16 cellular contexts compared by ENCODE assay signal in the genomic region with DNA sequence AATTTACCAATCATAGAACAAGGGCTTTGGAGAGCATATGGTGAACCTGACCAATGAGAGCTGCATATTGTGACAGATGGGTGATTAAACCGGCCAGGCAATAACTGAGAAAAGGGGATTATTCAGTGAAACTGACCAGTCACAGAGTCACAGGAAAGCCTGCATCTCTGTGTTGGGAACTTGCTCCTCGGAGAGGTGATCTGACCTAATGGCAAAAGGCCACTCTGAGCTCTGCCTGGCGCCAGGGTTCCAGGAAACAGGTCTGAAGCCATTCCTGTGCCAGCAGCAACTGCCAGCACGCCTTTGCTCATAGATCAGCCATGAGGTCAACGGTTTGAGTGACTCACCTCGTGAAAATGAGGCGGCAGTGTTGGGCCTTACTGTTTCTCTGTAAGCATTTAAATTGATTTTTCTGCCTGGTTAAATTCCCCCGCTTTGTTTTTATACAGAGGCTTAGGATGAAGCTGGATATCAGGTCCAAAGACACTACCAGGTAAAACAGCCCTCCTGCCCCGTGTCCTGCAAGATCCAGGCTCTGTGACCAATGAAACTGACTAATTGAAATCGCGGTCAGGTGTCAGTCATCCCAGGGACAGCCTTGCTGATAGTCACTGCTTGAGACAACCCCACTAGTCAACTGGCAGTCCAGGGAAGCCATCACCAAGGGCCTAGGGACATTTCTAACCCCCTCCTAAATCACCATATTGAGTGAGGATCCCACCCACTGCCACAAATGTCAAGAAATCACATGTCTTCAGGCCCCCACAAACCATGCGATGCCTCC. TPM values are rescaled to one million over a fixed set of nuclear protein-coding genes. Genes with fewer than 3 reads are reported as not detected.
DNase-seq lines count a peak whose midpoint lies in the region; ATAC-seq and TF ChIP-seq lines count a peak whose summit lies in the region.
"Had no signal": no experiment of that assay in that cellular context is flagged by ENCODE, and none has a peak within 500 bp of the region (broad histone marks: within the 10 kb centered on the region; RNA-seq: fewer than 3 reads in every experiment).

No MANE protein-coding gene starts in this region.

- ATAC-seq in CD8-positive, alpha-beta T cell, result no peak
- ATAC-seq in GM19324 (IDR thresholded peaks at IDR 0.05; ENCODE audit: low FRiP score, unreplicated experiment) (no peak), GM21390 (IDR thresholded peaks at IDR 0.05; ENCODE audit: unreplicated experiment) (no peak)

- POLR2A ChIA-PET in CD8-positive, alpha-beta T cell (lab: Charles Lee), result no interaction called here

- no peaks in the 10 kb centered on the region for H3K36me3 ChIP-seq in CD8-positive, alpha-beta T cell (ENCODE audit: insufficient read depth, low read length)
- H3K36me3 ChIP-seq: tibial artery had no signal

- H3K27ac ChIP-seq in CD8-positive, alpha-beta T cell (ENCODE audit: low read depth, low read length), result no peak overlapping the region
- H3K27ac ChIP-seq: tibial artery had no signal

- H3K4me1 Mint-ChIP-seq in type B pancreatic cell (ENCODE audit: unreplicated experiment), result peaks cover 13% of the 10 kb centered on the region
- no peaks in the 10 kb centered on the region for H3K4me1 Mint-ChIP-seq in CD8-positive, alpha-beta T cell (ENCODE audit: low read depth)

- TF ChIP-seq CTCF in foreskin fibroblast (IDR thresholded peaks at IDR 0.05; ENCODE audit: low read depth, low read length), result no peak
- TF ChIP-seq CTCF in type B pancreatic cell (conservative IDR thresholded peaks at IDR 0.05), result no peak
- TF ChIP-seq CTCF in CD8-positive, alpha-beta T cell (IDR thresholded peaks at IDR 0.05), result no peak

- no peaks in the 10 kb centered on the region for H3K9me3 ChIP-seq in CD8-positive, alpha-beta T cell (ENCODE audit: low read length)
- H3K9me3 ChIP-seq: tibial artery had no signal

- no peaks in the 10 kb centered on the region for H3K36me3 Mint-ChIP-seq in type B pancreatic cell
- H3K36me3 Mint-ChIP-seq in CD8-positive, alpha-beta T cell, result no peaks in the 10 kb centered on the region
- H3K36me3 Mint-ChIP-seq: natural killer cell treated with Interleukin-12 subunit alpha and Interleukin-12 subunit beta and Interleukin-15 and Interleukin-18, amount 100 ng/mL, for 72 hours had no signal

- H3K4me1 ChIP-seq in CD8-positive, alpha-beta T cell (ENCODE audit: insufficient read depth, low read length), result no peaks in the 10 kb centered on the region
- H3K4me1 ChIP-seq: tibial artery had no signal

- intact Hi-C loops in CD8-positive, alpha-beta T cell (cut with DNase I, micrococcal nuclease), result no loop called here

- CTCF ChIA-PET in CD8-positive, alpha-beta T cell (lab: Charles Lee), result no interaction called here

- H3K27me3 Mint-ChIP-seq in type B pancreatic cell, result peaks cover 42% of the 10 kb centered on the region
- peaks cover 14% of the 10 kb centered on the region for H3K27me3 Mint-ChIP-seq in CD8-positive, alpha-beta T cell (ENCODE audit: low read depth)

- H3K9me3 Mint-ChIP-seq in type B pancreatic cell, result no peaks in the 10 kb centered on the region
- no peaks in the 10 kb centered on the region for H3K9me3 Mint-ChIP-seq in CD8-positive, alpha-beta T cell
- H3K9me3 Mint-ChIP-seq: natural killer cell treated with Interleukin-12 subunit alpha and Interleukin-12 subunit beta and Interleukin-15 and Interleukin-18, amount 100 ng/mL, for 72 hours had no signal

- no peak overlapping the region for H3K4me3 ChIP-seq in foreskin fibroblast (ENCODE audit: low read depth in 1 of 2, low read length in 2 of 2)
- no peak overlapping the region for H3K4me3 ChIP-seq in CD8-positive, alpha-beta T cell (ENCODE audit: low read depth, low read length)
- H3K4me3 ChIP-seq: tibial artery had no signal

- H3K27ac Mint-ChIP-seq in type B pancreatic cell, result no peak overlapping the region
- no peak overlapping the region for H3K27ac Mint-ChIP-seq in CD8-positive, alpha-beta T cell
- H3K27ac Mint-ChIP-seq: natural killer cell treated with Interleukin-12 subunit alpha and Interleukin-12 subunit beta and Interleukin-15 and Interleukin-18, amount 100 ng/mL, for 72 hours had no signal

- no peak overlapping the region for H3K4me3 Mint-ChIP-seq in type B pancreatic cell
- H3K4me3 Mint-ChIP-seq in CD8-positive, alpha-beta T cell, result no peak overlapping the region
- H3K4me3 Mint-ChIP-seq: natural killer cell treated with Interleukin-12 subunit alpha and Interleukin-12 subunit beta and Interleukin-15 and Interleukin-18, amount 100 ng/mL, for 72 hours had no signal

- DNase-seq in DMS53 (lab: John Stamatoyannopoulos, UW), result peak; percentile 34
- no peak for DNase-seq in DMS53 treated with DMSO at 0.1 percent for 48 hours (lab: John Stamatoyannopoulos, UW; ENCODE audit: unreplicated experiment)
- peak; percentile 33 for DNase-seq in SW480 (ENCODE audit: low spot score)
- DNase-seq in foreskin fibroblast, result peak; percentile 48 to 62
- DNase-seq in type B pancreatic cell (ENCODE audit: extremely low spot score, unreplicated experiment), result peak; percentile 34
- no peak for DNase-seq in CD8-positive, alpha-beta T cell
- DNase-seq: 8988T; activated CD4-positive, alpha-beta T cell treated with anti-CD3 and anti-CD28 coated beads, Interleukin-2, amount 50 U/mL, for 48 hours; amygdala; head of caudate nucleus; NCI-H146; Right ventricle myocardium superior; tibial artery had no signal

- H3K27me3 ChIP-seq in CD8-positive, alpha-beta T cell (ENCODE audit: insufficient read depth, low read length), result no peaks in the 10 kb centered on the region

RNA-seq across cellular contexts. Expression of a gene that starts 35.8 kb away (rescaled TPM):
- 3.6 TPM in 1 of 2 replicates, not detected in the other for total RNA-seq in type B pancreatic cell (ENCODE audit: low replicate concordance)
- not detected for total RNA-seq in CD8-positive, alpha-beta T cell
- total RNA-seq: natural killer cell treated with Interleukin-12 subunit alpha and Interleukin-12 subunit beta and Interleukin-15 and Interleukin-18, amount 100 ng/mL, for 72 hours; Right ventricle myocardium superior had no signal

RNA-seq across cellular contexts. Expression of a gene that starts 51.0 kb away (rescaled TPM):
- total RNA-seq in type B pancreatic cell (ENCODE audit: low replicate concordance), result 1.8 and 2.8 TPM in 2 replicates
- total RNA-seq in CD8-positive, alpha-beta T cell, result not detected
- total RNA-seq: natural killer cell treated with Interleukin-12 subunit alpha and Interleukin-12 subunit beta and Interleukin-15 and Interleukin-18, amount 100 ng/mL, for 72 hours; Right ventricle myocardium superior had no signal

Comparison
In these comparisons a context has a peak if more than half of its experiments do, and no peak if none do; other contexts are left out.
1. DNase-seq: peak in DMS53 (single experiment), SW480 (single experiment), foreskin fibroblast (2 of 2) and type B pancreatic cell (single experiment); none in DMS53 treated with DMSO at 0.1 percent for 48 hours (single experiment) and CD8-positive, alpha-beta T cell (0 of 7).